ENCODE assay signal across 22 cellular contexts in the genomic region with DNA sequence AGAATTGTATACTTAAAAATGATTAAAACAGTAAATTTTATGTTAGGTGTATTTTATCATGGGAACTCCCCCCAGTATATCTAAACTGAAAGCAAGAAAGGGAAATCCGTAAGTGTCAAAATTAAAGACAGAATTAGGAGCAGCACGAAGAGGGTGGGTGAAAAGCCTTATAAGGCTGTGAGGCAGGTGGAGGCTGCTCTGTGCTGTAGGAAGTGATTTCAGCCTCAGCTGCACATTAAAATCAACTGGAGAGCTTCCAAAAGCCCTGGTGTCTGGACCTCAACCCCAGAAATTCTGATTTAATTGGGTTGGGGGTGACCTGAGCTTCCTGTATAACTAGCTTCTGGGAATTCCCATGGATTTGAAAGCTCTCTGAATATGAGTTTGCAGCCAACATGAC.
DNase-seq lines count a peak whose midpoint lies in the region; ATAC-seq, FAIRE-seq and TF ChIP-seq lines count a peak whose summit lies in the region.
"Had no signal": no experiment of that assay in that cellular context is flagged by ENCODE, and none has a peak within 500 bp of the region (broad histone marks: within the 10 kb centered on the region; RNA-seq: fewer than 3 reads in every experiment).

No MANE protein-coding gene starts in this region.

- H3K27me3 ChIP-seq in HepG2 (ENCODE audit: control insufficient read depth in 1 of 2, insufficient read depth in 2 of 2, low read length in 2 of 2), result 0 out of 5 replicates have a peak, but pooled peaks cover 0 to 3% of the 10 kb centered on the region in 2 experiments
- H3K27me3 ChIP-seq in sigmoid colon, result no peaks in the 10 kb centered on the region
- H3K27me3 ChIP-seq in lower lobe of right lung (ENCODE audit: low read depth), result no peaks in the 10 kb centered on the region

- H3K4me1 ChIP-seq in HepG2 (ENCODE audit: insufficient read depth, low read length) (no peaks in the 10 kb centered on the region), sigmoid colon (no peaks in the 10 kb centered on the region), lower lobe of right lung (no peaks in the 10 kb centered on the region)

- H3K4me3 ChIP-seq in GM12865 (ENCODE audit: low read depth, low read length), result no peak overlapping the region
- H3K4me3 ChIP-seq in HepG2 (replicated peaks in 1 of 3; ENCODE audit: insufficient read depth in 1 of 3, low read depth in 2 of 3, low read length in 3 of 3), result no peak overlapping the region
- H3K4me3 ChIP-seq in sigmoid colon, result no peak overlapping the region
- H3K4me3 ChIP-seq in lower lobe of right lung, result no peak overlapping the region
- H3K4me3 ChIP-seq: K562, PC-9 had no signal

- TF ChIP-seq CTCF in GM12865 (IDR thresholded peaks at IDR 0.05; ENCODE audit: insufficient read depth, low read depth, low read length, missing control alignments) (no peak), HepG2 (CRISPR knock-in tag; IDR thresholded peaks at IDR 0.05) (no peak), sigmoid colon (IDR thresholded peaks at IDR 0.05) (no peak), lower lobe of right lung (IDR thresholded peaks at IDR 0.05) (no peak)

- ATAC-seq in GM19351 (IDR thresholded peaks at IDR 0.05; ENCODE audit: unreplicated experiment) (peak; percentile 91), HG02610 (IDR thresholded peaks at IDR 0.05; ENCODE audit: unreplicated experiment) (peak; percentile 65), HepG2 (no peak), GM18907 (IDR thresholded peaks at IDR 0.05; ENCODE audit: unreplicated experiment) (no peak), lower lobe of right lung (no peak)
- ATAC-seq: K562, T-cell had no signal

- H4K20me1 ChIP-seq in HepG2 (ENCODE audit: insufficient read depth, low read length), result no peaks in the 10 kb centered on the region

- WGBS in HepG2 (ENCODE audit: low lambda C conversion rate), result 13% methylated on average over 2 of the region's 2 CpGs
- WGBS in sigmoid colon, 2 donors, result 72 to 86% methylated on average over 2 of the region's 2 CpGs

- FAIRE-seq in HepG2 (lab: Jason Lieb, UNC), result no peak
- FAIRE-seq: A204.1, K562 had no signal

- TF ChIP-seq POLR2A in HepG2 (IDR thresholded peaks at IDR 0.05; ENCODE audit: insufficient read depth in 1 of 2, low read depth in 2 of 2, low read length in 2 of 2) (no peak), sigmoid colon (IDR thresholded peaks at IDR 0.05) (no peak)

- H3K4me2 ChIP-seq in HepG2 (ENCODE audit: low read depth, low read length), result no peak overlapping the region
- H3K4me2 ChIP-seq: PC-9 had no signal

- H3K27ac ChIP-seq in HepG2 (ENCODE audit: extremely low read length, insufficient read depth, low read length), result no peak overlapping the region
- H3K27ac ChIP-seq in sigmoid colon, result no peak overlapping the region
- no peak overlapping the region for H3K27ac ChIP-seq in lower lobe of right lung
- H3K27ac ChIP-seq: PC-9 had no signal

- H3K36me3 ChIP-seq in HepG2 (replicated peaks in 1 of 2; ENCODE audit: control insufficient read depth in 1 of 2, insufficient read depth in 2 of 2, low read length in 2 of 2), result no peaks in the 10 kb centered on the region
- H3K36me3 ChIP-seq in sigmoid colon, result no peaks in the 10 kb centered on the region
- H3K36me3 ChIP-seq in lower lobe of right lung, result no peaks in the 10 kb centered on the region

- intact Hi-C loops in HepG2 (cut with micrococcal nuclease; ENCODE audit: unreplicated experiment) (no loop called here), sigmoid colon (cut with DNase I) (no loop called here), lower lobe of right lung (cut with DNase I) (no loop called here)

- CTCF ChIA-PET in HepG2 (lab: Yijun Ruan, JAX; ENCODE audit: low intra/inter-chr PET ratio, low total read pairs), result no interaction called here

- no TSS peak for BruUV-seq in HepG2 (replicated peaks; lab: Mats Ljungman, UMichigan)

- H3K9ac ChIP-seq in HepG2 (ENCODE audit: insufficient read depth, low read depth, low read length), result no peak overlapping the region

- no peak for TF ChIP-seq RAD21 in HepG2 (CRISPR knock-in tag; IDR thresholded peaks at IDR 0.05)

- TF ChIP-seq EP300 in HepG2 (IDR thresholded peaks at IDR 0.05; ENCODE audit: low read depth in 2 of 2, low read length in 2 of 2) (no peak), HepG2 (CRISPR knock-in tag; IDR thresholded peaks at IDR 0.05; ENCODE audit: borderline replicate concordance) (no peak), sigmoid colon (IDR thresholded peaks at IDR 0.05) (no peak)

- H2AFZ ChIP-seq in HepG2 (ENCODE audit: low read length), result no peak overlapping the region
- H2AFZ ChIP-seq: PC-9 had no signal

- H3K9me3 ChIP-seq in HepG2 (ENCODE audit: low read length) (no peaks in the 10 kb centered on the region), sigmoid colon (no peaks in the 10 kb centered on the region), lower lobe of right lung (no peaks in the 10 kb centered on the region)

- in situ Hi-C loops in HepG2 (cut with HindIII; ENCODE audit: extremely low pct_ligation_motif_present, low pct_unique_long_range_greater_than_20kb), result no loop called here

- POLR2A ChIA-PET in HepG2 (lab: Yijun Ruan, JAX), result no interaction called here

- no peaks in the 10 kb centered on the region for H3K79me2 ChIP-seq in HepG2 (ENCODE audit: insufficient read depth, low read length)

- DNase-seq in GM12865 (ENCODE audit: low read depth), result peak; percentile 6
- peak; percentile 34 for DNase-seq in astrocyte of the hippocampus (ENCODE audit: low read depth, low spot score)
- no peak for DNase-seq in HepG2 (ENCODE audit: low spot score)
- no peak for DNase-seq in sigmoid colon
- DNase-seq in lower lobe of right lung, result no peak
- DNase-seq: C1 segment of cervical spinal cord; DMS 273 treated with DMSO at 0.1 percent for 48 hours; GOT3; HFFc6; NCI-H1048; NCI-H146; NCI-H2081 treated with DMSO at 0.1 percent for 48 hours; NCI-H226; NCI-H526; NK-92 treated with Interleukin-12 subunit alpha and Interleukin-12 subunit beta, amount 100 ng/mL, for 24 hours; PC-9; T-cell had no signal

TF ChIP-seq in HepG2, 621 proteins besides CTCF, POLR2A, EP300 and RAD21:
- TF ChIP-seq, protein P1, sequence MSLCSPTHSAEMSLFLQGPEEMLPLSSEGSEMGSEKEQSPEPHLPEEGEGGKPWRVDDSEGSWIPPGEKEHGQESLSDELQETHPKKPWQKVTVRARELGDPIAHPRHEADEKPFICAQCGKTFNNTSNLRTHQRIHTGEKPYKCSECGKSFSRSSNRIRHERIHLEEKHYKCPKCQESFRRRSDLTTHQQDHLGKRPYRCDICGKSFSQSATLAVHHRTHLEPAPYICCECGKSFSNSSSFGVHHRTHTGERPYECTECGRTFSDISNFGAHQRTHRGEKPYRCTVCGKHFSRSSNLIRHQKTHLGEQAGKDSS (CRISPR knock-in tag; IDR thresholded peaks at IDR 0.05; ENCODE audit: borderline replicate concordance, low read depth), result no peak
- TF ChIP-seq ZNF781 (CRISPR knock-in tag; IDR thresholded peaks at IDR 0.05; ENCODE audit: borderline replicate concordance, not compliant biosample characterization) (no peak), KDM1A (CRISPR knock-in tag; IDR thresholded peaks at IDR 0.05) (no peak), SMAD1 (CRISPR knock-in tag; IDR thresholded peaks at IDR 0.05; ENCODE audit: borderline replicate concordance, low read depth) (no peak), KLF13 (CRISPR knock-in tag; IDR thresholded peaks at IDR 0.05) (no peak), NRL (CRISPR knock-in tag; IDR thresholded peaks at IDR 0.05; ENCODE audit: borderline replicate concordance) (no peak), MAZ (IDR thresholded peaks at IDR 0.05; ENCODE audit: borderline replicate concordance, low read depth, low read length) (no peak), MAZ (CRISPR knock-in tag; IDR thresholded peaks at IDR 0.05; ENCODE audit: low read depth) (no peak), RARG (CRISPR knock-in tag; IDR thresholded peaks at IDR 0.05; ENCODE audit: low read depth) (no peak), PHF20 (CRISPR knock-in tag; IDR thresholded peaks at IDR 0.05) (no peak), TEAD2 (CRISPR knock-in tag; IDR thresholded peaks at IDR 0.05) (no peak), MTF1 (CRISPR knock-in tag; IDR thresholded peaks at IDR 0.05) (no peak)
- TF ChIP-seq, protein P2, sequence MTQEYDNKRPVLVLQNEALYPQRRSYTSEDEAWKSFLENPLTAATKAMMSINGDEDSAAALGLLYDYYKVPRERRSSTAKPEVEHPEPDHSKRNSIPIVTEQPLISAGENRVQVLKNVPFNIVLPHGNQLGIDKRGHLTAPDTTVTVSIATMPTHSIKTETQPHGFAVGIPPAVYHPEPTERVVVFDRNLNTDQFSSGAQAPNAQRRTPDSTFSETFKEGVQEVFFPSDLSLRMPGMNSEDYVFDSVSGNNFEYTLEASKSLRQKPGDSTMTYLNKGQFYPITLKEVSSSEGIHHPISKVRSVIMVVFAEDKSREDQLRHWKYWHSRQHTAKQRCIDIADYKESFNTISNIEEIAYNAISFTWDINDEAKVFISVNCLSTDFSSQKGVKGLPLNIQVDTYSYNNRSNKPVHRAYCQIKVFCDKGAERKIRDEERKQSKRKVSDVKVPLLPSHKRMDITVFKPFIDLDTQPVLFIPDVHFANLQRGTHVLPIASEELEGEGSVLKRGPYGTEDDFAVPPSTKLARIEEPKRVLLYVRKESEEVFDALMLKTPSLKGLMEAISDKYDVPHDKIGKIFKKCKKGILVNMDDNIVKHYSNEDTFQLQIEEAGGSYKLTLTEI (CRISPR knock-in tag; conservative IDR thresholded peaks at IDR 0.05), result no peak
- TF ChIP-seq, protein P3, sequence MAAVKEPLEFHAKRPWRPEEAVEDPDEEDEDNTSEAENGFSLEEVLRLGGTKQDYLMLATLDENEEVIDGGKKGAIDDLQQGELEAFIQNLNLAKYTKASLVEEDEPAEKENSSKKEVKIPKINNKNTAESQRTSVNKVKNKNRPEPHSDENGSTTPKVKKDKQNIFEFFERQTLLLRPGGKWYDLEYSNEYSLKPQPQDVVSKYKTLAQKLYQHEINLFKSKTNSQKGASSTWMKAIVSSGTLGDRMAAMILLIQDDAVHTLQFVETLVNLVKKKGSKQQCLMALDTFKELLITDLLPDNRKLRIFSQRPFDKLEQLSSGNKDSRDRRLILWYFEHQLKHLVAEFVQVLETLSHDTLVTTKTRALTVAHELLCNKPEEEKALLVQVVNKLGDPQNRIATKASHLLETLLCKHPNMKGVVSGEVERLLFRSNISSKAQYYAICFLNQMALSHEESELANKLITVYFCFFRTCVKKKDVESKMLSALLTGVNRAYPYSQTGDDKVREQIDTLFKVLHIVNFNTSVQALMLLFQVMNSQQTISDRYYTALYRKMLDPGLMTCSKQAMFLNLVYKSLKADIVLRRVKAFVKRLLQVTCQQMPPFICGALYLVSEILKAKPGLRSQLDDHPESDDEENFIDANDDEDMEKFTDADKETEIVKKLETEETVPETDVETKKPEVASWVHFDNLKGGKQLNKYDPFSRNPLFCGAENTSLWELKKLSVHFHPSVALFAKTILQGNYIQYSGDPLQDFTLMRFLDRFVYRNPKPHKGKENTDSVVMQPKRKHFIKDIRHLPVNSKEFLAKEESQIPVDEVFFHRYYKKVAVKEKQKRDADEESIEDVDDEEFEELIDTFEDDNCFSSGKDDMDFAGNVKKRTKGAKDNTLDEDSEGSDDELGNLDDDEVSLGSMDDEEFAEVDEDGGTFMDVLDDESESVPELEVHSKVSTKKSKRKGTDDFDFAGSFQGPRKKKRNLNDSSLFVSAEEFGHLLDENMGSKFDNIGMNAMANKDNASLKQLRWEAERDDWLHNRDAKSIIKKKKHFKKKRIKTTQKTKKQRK (IDR thresholded peaks at IDR 0.05; ENCODE audit: low read length), result no peak

Comparison
In these comparisons a context has a peak if more than half of its experiments do, and no peak if none do; other contexts are left out.
1. DNase-seq: peak in GM12865 (single experiment) and astrocyte of the hippocampus (single experiment); none in HepG2 (single experiment), sigmoid colon (single experiment) and lower lobe of right lung (single experiment).
2. ATAC-seq: peak in GM19351 (single experiment) and HG02610 (single experiment); none in HepG2 (single experiment), GM18907 (single experiment) and lower lobe of right lung (0 of 2).